Comparison of ENCODE assay signal across 19 cellular contexts in genomic region chr14:55975281-55975905, GRCh38.
"Had no signal": no experiment of that assay in that cellular context is flagged by ENCODE, and none has a peak within 500 bp of the region (broad histone marks: within the 10 kb centered on the region; RNA-seq: fewer than 3 reads in every experiment).

No MANE protein-coding gene starts in this region.

- H3K36me3 ChIP-seq: ascending aorta, esophagus muscularis mucosa, gastroesophageal sphincter, heart right ventricle, left lung, upper lobe of right lung had no signal

- H3K9me3 ChIP-seq: ascending aorta, left lung, psoas muscle, testis, upper lobe of right lung had no signal

- H3K27ac Mint-ChIP-seq: activated naive CD4-positive, alpha-beta T cell treated with anti-CD3 and anti-CD28 coated beads, Interleukin-2, amount 50 U/mL, for 24 hours; activated T-cell treated with anti-CD3 and anti-CD28 coated beads, Interleukin-2, amount 50 U/mL, for 72 hours; immature natural killer cell; stimulated activated effector memory CD8-positive, alpha-beta T cell treated with anti-CD3 and anti-CD28 coated beads, Interleukin-12 subunit alpha, Interleukin-12 subunit beta, amount 100 ng/mL, for 72 hours had no signal

- DNase-seq: activated CD4-positive, alpha-beta T cell treated with anti-CD3 and anti-CD28 coated beads, Interleukin-2, amount 50 U/mL, for 1 hour; activated CD8-positive, alpha-beta memory T cell treated with anti-CD3 and anti-CD28 coated beads, Interleukin-2, amount 50 U/mL, for 4 hours; activated effector memory CD4-positive, alpha-beta T cell treated with anti-CD3 and anti-CD28 coated beads, Interleukin-2, amount 50 U/mL, for 16 hours; activated T-cell treated with anti-CD3 and anti-CD28 coated beads, Interleukin-2, amount 50 U/mL, for 72 hours; cerebellar nuclear complex; effector CD4-positive, alpha-beta T cell; heart right ventricle; immature natural killer cell; left lung; mammary epithelial cell; psoas muscle; stimulated activated CD4-positive, alpha-beta T cell treated with anti-CD3 and anti-CD28 coated beads, Interleukin-4, amount 100 ng/mL, for 24 hours; testis; upper lobe of right lung had no signal

- H3K27me3 ChIP-seq: ascending aorta, esophagus muscularis mucosa, gastroesophageal sphincter, heart right ventricle, left lung, testis, upper lobe of right lung had no signal

- H3K4me3 ChIP-seq: ascending aorta, esophagus muscularis mucosa, gastroesophageal sphincter, heart right ventricle, left lung, psoas muscle, testis, upper lobe of right lung had no signal

- H3K27ac ChIP-seq: ascending aorta, gastroesophageal sphincter, heart right ventricle, left lung, psoas muscle, testis, upper lobe of right lung had no signal

- H3K4me3 Mint-ChIP-seq: activated naive CD4-positive, alpha-beta T cell treated with anti-CD3 and anti-CD28 coated beads, Interleukin-2, amount 50 U/mL, for 24 hours; activated T-cell treated with anti-CD3 and anti-CD28 coated beads, Interleukin-2, amount 50 U/mL, for 72 hours; immature natural killer cell; stimulated activated effector memory CD8-positive, alpha-beta T cell treated with anti-CD3 and anti-CD28 coated beads, Interleukin-12 subunit alpha, Interleukin-12 subunit beta, amount 100 ng/mL, for 72 hours had no signal

- H3K4me1 ChIP-seq: ascending aorta, left lung, psoas muscle, upper lobe of right lung had no signal

- H3K4me1 Mint-ChIP-seq: immature natural killer cell; stimulated activated effector memory CD8-positive, alpha-beta T cell treated with anti-CD3 and anti-CD28 coated beads, Interleukin-12 subunit alpha, Interleukin-12 subunit beta, amount 100 ng/mL, for 72 hours had no signal

- H3K9me3 Mint-ChIP-seq: activated naive CD4-positive, alpha-beta T cell treated with anti-CD3 and anti-CD28 coated beads, Interleukin-2, amount 50 U/mL, for 24 hours; immature natural killer cell had no signal

- H3K36me3 Mint-ChIP-seq: activated naive CD4-positive, alpha-beta T cell treated with anti-CD3 and anti-CD28 coated beads, Interleukin-2, amount 50 U/mL, for 24 hours; immature natural killer cell; stimulated activated effector memory CD8-positive, alpha-beta T cell treated with anti-CD3 and anti-CD28 coated beads, Interleukin-12 subunit alpha, Interleukin-12 subunit beta, amount 100 ng/mL, for 72 hours had no signal
